In genomic region chr9:131025953-131026858, GRCh38 we compare ENCODE assay signal across 32 cellular contexts. TPM values are rescaled to one million over a fixed set of nuclear protein-coding genes. Genes with fewer than 3 reads are reported as not detected.
"Had no signal": no experiment of that assay in that cellular context is flagged by ENCODE, and none has a peak within 500 bp of the region (broad histone marks: within the 10 kb centered on the region; RNA-seq: fewer than 3 reads in every experiment).

No MANE protein-coding gene starts in this region.

- H3K36me3 ChIP-seq: brain microvascular endothelial cell, esophagus muscularis mucosa, gastrocnemius medialis, WERI-Rb-1 had no signal

- H3K9me3 ChIP-seq: esophagus muscularis mucosa, gastrocnemius medialis had no signal

- H3K27ac Mint-ChIP-seq: activated B cell treated with CpG ODN at 0.5 μM for 24 hours; activated CD8-positive, alpha-beta T cell treated with anti-CD3 and anti-CD28 coated beads for 36 hours; activated naive CD8-positive, alpha-beta T cell; activated T-helper 17 cell treated with anti-CD3 and anti-CD28 coated beads, Interleukin-2, amount 50 U/mL, for 72 hours; dendritic cell treated with granulocyte-macrophage colony-stimulating factor and Interleukin-4, amounts not matched to agents 40 ng/mL and 50 ng/mL, for 4 days; T-helper 17 cell; T-helper 2 cell treated with Interferon-gamma antibody and Interleukin-4, amounts not matched to agents 5 μg/mL and 100 μg/mL, for 36 hours had no signal

- H3K27ac ChIP-seq: brain microvascular endothelial cell, coronary artery, dorsolateral prefrontal cortex, esophagus muscularis mucosa, foreskin keratinocyte, gastrocnemius medialis, WERI-Rb-1 had no signal

- H3K4me1 Mint-ChIP-seq: activated B cell treated with CpG ODN at 0.5 μM for 24 hours; activated T-helper 17 cell treated with anti-CD3 and anti-CD28 coated beads, Interleukin-2, amount 50 U/mL, for 72 hours; central memory CD8-positive, alpha-beta T cell; T-helper 17 cell had no signal

- H3K4me1 ChIP-seq: esophagus muscularis mucosa, foreskin keratinocyte, gastrocnemius medialis had no signal

- H3K36me3 Mint-ChIP-seq: activated naive CD8-positive, alpha-beta T cell had no signal

- ATAC-seq: activated CD4-positive, CD25-positive, alpha-beta regulatory T cell treated with anti-CD3 and anti-CD28 coated beads, Interleukin-2, amount 50 U/mL, for 24 hours; activated CD8-positive, alpha-beta T cell treated with anti-CD3 and anti-CD28 coated beads for 36 hours; activated T-cell treated with anti-CD3 and anti-CD28 coated beads, Interleukin-2, amount 50 U/mL, for 4 hours; activated T-helper 17 cell treated with anti-CD3 and anti-CD28 coated beads, Interleukin-2, amount 50 U/mL, for 72 hours; gastrocnemius medialis; T-helper 17 cell had no signal

- H3K4me3 Mint-ChIP-seq: activated B cell treated with CpG ODN at 0.5 μM for 24 hours; activated CD8-positive, alpha-beta T cell treated with anti-CD3 and anti-CD28 coated beads for 36 hours; activated naive CD8-positive, alpha-beta T cell; activated T-cell treated with anti-CD3 and anti-CD28 coated beads, Interleukin-2, amount 50 U/mL, for 4 hours; activated T-helper 17 cell treated with anti-CD3 and anti-CD28 coated beads, Interleukin-2, amount 50 U/mL, for 72 hours; central memory CD8-positive, alpha-beta T cell; dendritic cell treated with granulocyte-macrophage colony-stimulating factor and Interleukin-4, amounts not matched to agents 40 ng/mL and 50 ng/mL, for 4 days; T-helper 17 cell; T-helper 2 cell treated with Interferon-gamma antibody and Interleukin-4, amounts not matched to agents 5 μg/mL and 100 μg/mL, for 36 hours had no signal

- H3K27me3 Mint-ChIP-seq: activated naive CD8-positive, alpha-beta T cell had no signal

- DNase-seq: activated B cell treated with CpG ODN at 0.5 μM for 24 hours; activated CD4-positive, alpha-beta T cell treated with anti-CD3 and anti-CD28 coated beads for 48 hours; activated CD4-positive, alpha-beta T cell treated with anti-CD3 and anti-CD28 coated beads, Interleukin-2, amount 50 U/mL, for 1 hour; activated CD4-positive, alpha-beta T cell treated with anti-CD3 and anti-CD28 coated beads, Interleukin-2, amount 50 U/mL, for 48 hours; activated CD8-positive, alpha-beta memory T cell treated with anti-CD3 and anti-CD28 coated beads for 24 hours; activated CD8-positive, alpha-beta T cell treated with anti-CD3 and anti-CD28 coated beads for 36 hours; activated effector memory CD4-positive, alpha-beta T cell treated with Interleukin-2 at 50 U/mL for 16 hours; activated gamma-delta T cell treated with Interleukin-2 at 50 U/mL for 16 hours; activated naive CD4-positive, alpha-beta T cell treated with anti-CD3 and anti-CD28 coated beads, Interleukin-2, amount 50 U/mL, for 16 hours; activated naive CD4-positive, alpha-beta T cell treated with Interleukin-2 at 50 U/mL for 16 hours; activated T-cell treated with anti-CD3 and anti-CD28 coated beads, Interleukin-2, amount 50 U/mL, for 4 hours; amniotic stem cell; anterior cingulate cortex; brain microvascular endothelial cell; dorsolateral prefrontal cortex; effector memory CD4-positive, alpha-beta T cell; erythroblast; foreskin keratinocyte; gastrocnemius medialis; T-helper 1 cell; T-helper 17 cell; T1000; WERI-Rb-1 had no signal

- H3K9me3 Mint-ChIP-seq: activated B cell treated with CpG ODN at 0.5 μM for 24 hours; activated CD8-positive, alpha-beta T cell treated with anti-CD3 and anti-CD28 coated beads for 36 hours; activated T-cell treated with anti-CD3 and anti-CD28 coated beads, Interleukin-2, amount 50 U/mL, for 4 hours; activated T-helper 17 cell treated with anti-CD3 and anti-CD28 coated beads, Interleukin-2, amount 50 U/mL, for 72 hours; central memory CD8-positive, alpha-beta T cell; dendritic cell treated with granulocyte-macrophage colony-stimulating factor and Interleukin-4, amounts not matched to agents 40 ng/mL and 50 ng/mL, for 4 days; T-helper 2 cell treated with Interferon-gamma antibody and Interleukin-4, amounts not matched to agents 5 μg/mL and 100 μg/mL, for 36 hours had no signal

- H3K4me3 ChIP-seq: coronary artery, dorsolateral prefrontal cortex, esophagus muscularis mucosa, gastrocnemius medialis had no signal

RNA-seq across cellular contexts. Expression of gene LAMC3, which starts 17.2 kb away (rescaled TPM):
- total RNA-seq: activated B cell treated with CpG ODN at 0.5 μM for 24 hours, bronchial epithelial cell, foreskin keratinocyte had no signal
- polyA plus RNA-seq: foreskin keratinocyte had no signal
